ENCODE assay signal across 1 cellular context in genomic region chr14:100786820-100787219, GRCh38.
TF ChIP-seq lines count a peak whose summit lies in the region.

No MANE protein-coding gene starts in this region.

TF ChIP-seq in HepG2, 621 proteins besides CTCF, POLR2A, EP300 and RAD21 (continued from another document):
- TF ChIP-seq MAFF (IDR thresholded peaks at IDR 0.05; ENCODE audit: low read depth, low read length): peak; percentile 69
- TF ChIP-seq SP2 (CRISPR knock-in tag; IDR thresholded peaks at IDR 0.05): no peak
- TF ChIP-seq KLF11 (CRISPR knock-in tag; IDR thresholded peaks at IDR 0.05): no peak
- no peak for TF ChIP-seq RXRB (CRISPR knock-in tag; IDR thresholded peaks at IDR 0.05; ENCODE audit: borderline replicate concordance)
- TF ChIP-seq SP4 (CRISPR knock-in tag; IDR thresholded peaks at IDR 0.05): no peak
- TF ChIP-seq TCF12 (IDR thresholded peaks at IDR 0.05): no peak
- no peak for TF ChIP-seq TCF12 (CRISPR knock-in tag; IDR thresholded peaks at IDR 0.05)
- no peak for TF ChIP-seq HDAC2 (CRISPR knock-in tag; IDR thresholded peaks at IDR 0.05)
- TF ChIP-seq MED13 (CRISPR knock-in tag; IDR thresholded peaks at IDR 0.05): no peak
- no peak for TF ChIP-seq CSRNP2 (CRISPR knock-in tag; conservative IDR thresholded peaks at IDR 0.05; ENCODE audit: low read depth)
- no peak for TF ChIP-seq HNRNPUL1 (IDR thresholded peaks at IDR 0.05; ENCODE audit: low read depth, low read length)
- TF ChIP-seq TFDP1 (CRISPR knock-in tag; IDR thresholded peaks at IDR 0.05; ENCODE audit: borderline replicate concordance): no peak
